In the genomic region with DNA sequence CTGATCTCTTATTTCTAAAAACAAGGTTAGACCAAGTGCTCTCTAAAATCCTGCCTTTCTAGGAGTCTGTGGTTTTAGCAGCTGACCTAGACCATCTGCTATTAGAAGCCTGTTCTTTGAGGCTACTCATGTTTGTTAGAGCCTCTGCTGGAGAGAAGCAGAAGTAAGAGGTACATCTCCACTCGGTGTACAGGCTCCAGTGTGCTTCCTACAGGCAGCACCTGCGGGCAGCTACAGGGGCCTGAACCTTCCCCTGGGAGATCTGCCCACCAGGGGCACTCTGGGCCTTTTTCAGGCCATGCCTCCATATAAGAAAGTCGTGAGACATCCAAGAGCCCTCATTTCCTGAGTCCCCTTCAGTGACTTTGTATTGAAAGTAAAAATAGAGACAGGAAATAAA, we compare ENCODE assay signal across 1 cellular context.
TF ChIP-seq lines count a peak whose summit lies in the region.

No MANE protein-coding gene starts in this region.

TF ChIP-seq in HCT116, 20 proteins besides CTCF, POLR2A, EP300 and RAD21 (continued from another document):
- TF ChIP-seq EGR1 (IDR thresholded peaks at IDR 0.05; ENCODE audit: low read depth) = no peak
- TF ChIP-seq MAX (IDR thresholded peaks at IDR 0.05) = no peak
- TF ChIP-seq EZH2phosphoT487 (IDR thresholded peaks at IDR 0.05; ENCODE audit: borderline replicate concordance) = no peak
- no peak for TF ChIP-seq JUND (IDR thresholded peaks at IDR 0.05)
- no peak for TF ChIP-seq ELF1 (IDR thresholded peaks at IDR 0.05; ENCODE audit: borderline replicate concordance, low read depth)
- no peak for TF ChIP-seq ZNF274 (IDR thresholded peaks at IDR 0.05; ENCODE audit: low read depth, low read length)
- no peak for TF ChIP-seq SIN3A (IDR thresholded peaks at IDR 0.05; ENCODE audit: low read depth)
